ENCODE assay signal across 8 cellular contexts in the genomic region with DNA sequence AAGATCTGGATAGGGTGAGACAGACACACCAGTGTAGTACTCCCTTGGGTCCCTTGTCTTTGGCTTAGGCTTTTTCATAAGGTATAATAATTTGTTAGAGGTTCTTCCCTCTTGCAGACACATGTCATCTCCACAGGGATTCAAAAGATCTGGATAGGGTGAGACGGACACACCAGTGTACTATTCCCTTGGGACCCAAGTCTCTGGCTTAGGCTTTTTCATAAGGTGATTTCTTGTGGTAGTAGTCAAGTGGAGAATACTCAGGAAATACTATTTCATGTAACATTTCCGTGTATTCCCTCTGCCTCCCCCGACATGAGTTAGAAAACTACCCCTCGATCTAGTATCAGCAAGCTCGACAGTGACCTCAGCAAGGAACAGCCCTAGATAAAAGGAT. TPM values are rescaled to one million over a fixed set of nuclear protein-coding genes. Genes with fewer than 3 reads are reported as not detected.
DNase-seq lines count a peak whose midpoint lies in the region; ATAC-seq, FAIRE-seq and TF ChIP-seq lines count a peak whose summit lies in the region.

No MANE protein-coding gene starts in this region.

- H3K79me2 ChIP-seq in OCI-LY3 (ENCODE audit: low read length): peaks cover 17% of the 10 kb centered on the region
- H3K79me2 ChIP-seq in endothelial cell of umbilical vein (ENCODE audit: control insufficient read depth, insufficient read depth, low read length): peaks cover 29% of the 10 kb centered on the region

- no peak for TF ChIP-seq CTCF in Caco-2 (IDR thresholded peaks at IDR 0.05; ENCODE audit: insufficient read depth in 1 of 2, low read depth in 1 of 2, low read length in 1 of 2, severe bottlenecking in 1 of 2, unreplicated experiment in 1 of 2)
- no peak for TF ChIP-seq CTCF in OCI-LY3 (IDR thresholded peaks at IDR 0.05; ENCODE audit: low read depth, low read length)
- TF ChIP-seq CTCF in endothelial cell of umbilical vein (IDR thresholded peaks at IDR 0.05; ENCODE audit: extremely low read depth in 1 of 2, insufficient read depth in 1 of 2, low read depth in 1 of 2, low read length in 2 of 2): no peak
- no peak for TF ChIP-seq CTCF in progenitor cell of endocrine pancreas (IDR thresholded peaks at IDR 0.05; ENCODE audit: unreplicated experiment)

- H3K9ac ChIP-seq in OCI-LY3 (ENCODE audit: low read length) (peak overlapping the region; percentile 56), endothelial cell of umbilical vein (replicated peaks; ENCODE audit: extremely low read depth, insufficient read depth, low read length) (no peak overlapping the region)

- H3K9me1 ChIP-seq in endothelial cell of umbilical vein (replicated peaks; ENCODE audit: control insufficient read depth, extremely low read depth, insufficient read depth, low read length): no peaks in the 10 kb centered on the region

- H3K4me1 Mint-ChIP-seq in Caco-2 (ENCODE audit: low read depth, unreplicated experiment) (peaks cover 27% of the 10 kb centered on the region), progenitor cell of endocrine pancreas (ENCODE audit: low read depth) (peaks cover 22% of the 10 kb centered on the region)

- H3K4me3 Mint-ChIP-seq in Caco-2 (ENCODE audit: unreplicated experiment): peak overlapping the region; percentile 94
- H3K4me3 Mint-ChIP-seq in progenitor cell of endocrine pancreas (ENCODE audit: low read depth): peak overlapping the region; percentile 84

- no peak for TF ChIP-seq POLR2A in endothelial cell of umbilical vein (IDR thresholded peaks at IDR 0.05; ENCODE audit: low read depth, low read length)

- H3K4me2 ChIP-seq in OCI-LY3 (ENCODE audit: low read length): peak overlapping the region; percentile 89
- H3K4me2 ChIP-seq in endothelial cell of umbilical vein (ENCODE audit: insufficient read depth, low read length): peak overlapping the region; percentile 67

- POLR2A ChIA-PET in Caco-2 (lab: Charles Lee) (interaction anchor here (1.2 to 1.8 kb wide), 3 partner anchors 33 to 189 kb away, joined by 4 to 6 read pairs (median 6); partner anchors contain the start of gene MGA), endothelial cell of umbilical vein (lab: Charles Lee) (interaction anchor here (1.0 to 1.7 kb wide), 5 partner anchors 18 to 37 kb away, joined by 3 to 9 read pairs (median 4); no protein-coding TSS in a partner anchor)

- no peak for ATAC-seq in HG03432 (IDR thresholded peaks at IDR 0.05; ENCODE audit: unreplicated experiment)
- no peak for ATAC-seq in HG03565 (IDR thresholded peaks at IDR 0.05; ENCODE audit: unreplicated experiment)

- H3K27me3 ChIP-seq in Caco-2 (replicated peaks; ENCODE audit: control insufficient read depth, insufficient read depth, low read length) (no peaks in the 10 kb centered on the region), OCI-LY3 (ENCODE audit: low read depth, low read length) (no peaks in the 10 kb centered on the region), endothelial cell of umbilical vein (ENCODE audit: control insufficient read depth in 2 of 2, insufficient read depth in 2 of 2, low read length in 2 of 2) (no peaks in the 10 kb centered on the region)

- DNase-seq in Caco-2: no peak
- DNase-seq in endothelial cell of umbilical vein (ENCODE audit: low read depth, low spot score): no peak
- no peak for DNase-seq in progenitor cell of endocrine pancreas (ENCODE audit: low spot score, unreplicated experiment)
- no peak for DNase-seq in activated CD8-positive, alpha-beta memory T cell treated with anti-CD3 and anti-CD28 coated beads for 24 hours
- DNase-seq in cortex of kidney (lab: John Stamatoyannopoulos, UW): no peak

- intact Hi-C loops in Caco-2 (cut with micrococcal nuclease; ENCODE audit: unreplicated experiment) (loop anchor here (5.0 kb wide), 3 partner anchors 191 to 309 kb away; partner anchors contain the start of gene TYRO3), endothelial cell of umbilical vein (cut with micrococcal nuclease) (loop anchor here (5.0 kb wide), 3 partner anchors 199 to 306 kb away; partner anchors contain the start of gene EHD4)

- H3K27ac Mint-ChIP-seq in Caco-2 (ENCODE audit: unreplicated experiment): peak overlapping the region; percentile 91
- peak overlapping the region; percentile 92 for H3K27ac Mint-ChIP-seq in progenitor cell of endocrine pancreas

- no peaks in the 10 kb centered on the region for H3K9me3 ChIP-seq in Caco-2
- no peaks in the 10 kb centered on the region for H3K9me3 ChIP-seq in OCI-LY3 (ENCODE audit: insufficient read depth, low read length)
- no peaks in the 10 kb centered on the region for H3K9me3 ChIP-seq in endothelial cell of umbilical vein (replicated peaks; ENCODE audit: control insufficient read depth, insufficient read depth, low read length)

- H3K9me3 Mint-ChIP-seq in Caco-2 (ENCODE audit: unreplicated experiment): no peaks in the 10 kb centered on the region
- H3K9me3 Mint-ChIP-seq in progenitor cell of endocrine pancreas (ENCODE audit: low read depth): no peaks in the 10 kb centered on the region

- H3K36me3 ChIP-seq in Caco-2 (ENCODE audit: control insufficient read depth, insufficient read depth, low read length) (no peaks in the 10 kb centered on the region), OCI-LY3 (replicated peaks; ENCODE audit: low read depth, low read length) (no peaks in the 10 kb centered on the region), endothelial cell of umbilical vein (ENCODE audit: control insufficient read depth in 2 of 2, extremely low read depth in 1 of 2, insufficient read depth in 2 of 2, low read length in 2 of 2) (no peaks in the 10 kb centered on the region)

- no peak for FAIRE-seq in endothelial cell of umbilical vein (lab: Jason Lieb, UNC)

- dilution Hi-C loops in endothelial cell of umbilical vein (cut with MboI; ENCODE audit: extremely low pct_ligation_motif_present, low sequenced_read_pairs): no loop called here

- no peaks in the 10 kb centered on the region for H3K27me3 Mint-ChIP-seq in Caco-2 (ENCODE audit: insufficient read depth, unreplicated experiment)
- H3K27me3 Mint-ChIP-seq in progenitor cell of endocrine pancreas: no peaks in the 10 kb centered on the region

- peak overlapping the region; percentile 65 for H3K4me3 ChIP-seq in Caco-2 (ENCODE audit: low read depth, low read length)
- H3K4me3 ChIP-seq in OCI-LY3 (ENCODE audit: low read length): peak overlapping the region; percentile 92
- peak overlapping the region in 1 of 3 experiments; percentile 55 for H3K4me3 ChIP-seq in endothelial cell of umbilical vein (replicated peaks in 1 of 3; ENCODE audit: insufficient read depth in 1 of 3, low read depth in 1 of 3, low read length in 3 of 3)

- 0 out of 2 replicates have a peak overlapping the region, but pooled peaks have one; percentile 71 for H2AFZ ChIP-seq in OCI-LY3 (ENCODE audit: low read depth, low read length)
- H2AFZ ChIP-seq in endothelial cell of umbilical vein (ENCODE audit: low read depth, low read length): no peak overlapping the region

- H3K27ac ChIP-seq in OCI-LY3 (ENCODE audit: low read length): peak overlapping the region; percentile 82
- peak overlapping the region; percentile 48 for H3K27ac ChIP-seq in endothelial cell of umbilical vein (ENCODE audit: insufficient read depth, low read depth, low read length)

- no TSS peak for BruUV-seq in Caco-2 (replicated peaks; lab: Mats Ljungman, UMichigan)
- no TSS peak for BruUV-seq in endothelial cell of umbilical vein (replicated peaks; lab: Mats Ljungman, UMichigan)

- H4K20me1 ChIP-seq in OCI-LY3 (ENCODE audit: insufficient read depth, low read length) (no peaks in the 10 kb centered on the region), endothelial cell of umbilical vein (replicated peaks; ENCODE audit: control insufficient read depth, extremely low read depth, insufficient read depth, low read length) (no peaks in the 10 kb centered on the region)

- CTCF ChIA-PET in Caco-2 (lab: Charles Lee) (interaction anchor here (0.5 to 3.2 kb wide), 17 partner anchors 10 to 684 kb away, joined by 3 to 47 read pairs (median 4); partner anchors contain the start of gene MGA), endothelial cell of umbilical vein (lab: Charles Lee) (interaction anchor here (0.5 to 13.5 kb wide), 33 partner anchors 9 to 311 kb away, joined by 3 to 754 read pairs (median 4); partner anchors contain the start of gene MGA)

- H3K36me3 Mint-ChIP-seq in Caco-2 (ENCODE audit: insufficient read depth, unreplicated experiment) (peaks cover 73% of the 10 kb centered on the region), progenitor cell of endocrine pancreas (ENCODE audit: insufficient read depth) (peaks cover 2% of the 10 kb centered on the region)

- H3K4me1 ChIP-seq in Caco-2 (peaks cover 18% of the 10 kb centered on the region), OCI-LY3 (ENCODE audit: low read length) (peaks cover 24% of the 10 kb centered on the region), endothelial cell of umbilical vein (ENCODE audit: control insufficient read depth, extremely low read depth, insufficient read depth, low read length) (peaks cover 46% of the 10 kb centered on the region)

TF ChIP-seq in endothelial cell of umbilical vein, 7 proteins besides CTCF, POLR2A, EP300 and RAD21 (continues in another document):
- TF ChIP-seq JUN (IDR thresholded peaks at IDR 0.05; ENCODE audit: borderline replicate concordance, insufficient read depth, insufficient read length, low read depth) (no peak), EZH2 (IDR thresholded peaks at IDR 0.05; ENCODE audit: borderline replicate concordance, low read depth, low read length, severe bottlenecking) (no peak), GATA2 (IDR thresholded peaks at IDR 0.05; ENCODE audit: insufficient read depth, insufficient read length, low read depth, low read length) (no peak)

RNA-seq across cellular contexts. Expression of gene MAPKBP1, which starts 1.0 kb away (rescaled TPM):
- total RNA-seq in Caco-2 (2022) (16.2 and 23.0 TPM in 2 replicates), endothelial cell of umbilical vein (49.1 and 55.8 TPM in 2 replicates), progenitor cell of endocrine pancreas (28.9 TPM in 2 replicates)
- 12.3 and 12.7 TPM in 2 replicates for polyA plus RNA-seq in endothelial cell of umbilical vein
- 8.6 and 9.3 TPM in 2 replicates for polyA plus RNA-seq in endothelial cell of umbilical vein (2011; cell fraction: cytosol; rRNA removed)
- 70.8 and 89.9 TPM in 2 replicates for polyA plus RNA-seq in endothelial cell of umbilical vein (2011; cell fraction: nucleus; rRNA removed)
- polyA plus RNA-seq in endothelial cell of umbilical vein (2012): 15.7 and 23.1 TPM in 2 replicates
- 41.6 and 59.5 TPM in 2 replicates for polyA minus RNA-seq in endothelial cell of umbilical vein
- 3.5 TPM for polyA minus RNA-seq in endothelial cell of umbilical vein (2011; cell fraction: cytosol; rRNA and poly(A)+ RNA removed)
- polyA minus RNA-seq in endothelial cell of umbilical vein (2011; cell fraction: nucleus; rRNA and poly(A)+ RNA removed): 69.2 and 84.3 TPM in 2 replicates

RNA-seq across cellular contexts. Expression of gene JMJD7, which starts 54.6 kb away (rescaled TPM):
- total RNA-seq in Caco-2 (2022) (10.9 and 12.2 TPM in 2 replicates), endothelial cell of umbilical vein (11.4 and 15.0 TPM in 2 replicates), progenitor cell of endocrine pancreas (18.0 and 26.2 TPM in 2 replicates)
- polyA plus RNA-seq in endothelial cell of umbilical vein: 7.3 and 7.8 TPM in 2 replicates
- 4.2 and 5.8 TPM in 2 replicates for polyA plus RNA-seq in endothelial cell of umbilical vein (2011; cell fraction: cytosol; rRNA removed)
- polyA plus RNA-seq in endothelial cell of umbilical vein (2011; cell fraction: nucleus; rRNA removed): 6.5 and 9.4 TPM in 2 replicates
- 2.4 and 3.3 TPM in 2 replicates for polyA plus RNA-seq in endothelial cell of umbilical vein (2012)
- polyA minus RNA-seq in endothelial cell of umbilical vein: 1.8 and 3.4 TPM in 2 replicates
- polyA minus RNA-seq in endothelial cell of umbilical vein (2011; cell fraction: cytosol; rRNA and poly(A)+ RNA removed): 2.8 TPM
- polyA minus RNA-seq in endothelial cell of umbilical vein (2011; cell fraction: nucleus; rRNA and poly(A)+ RNA removed): 1.5 TPM in 1 of 2 replicates, not detected in the other
